Comparison of ENCODE assay signal across 1 cellular context in the genomic region with DNA sequence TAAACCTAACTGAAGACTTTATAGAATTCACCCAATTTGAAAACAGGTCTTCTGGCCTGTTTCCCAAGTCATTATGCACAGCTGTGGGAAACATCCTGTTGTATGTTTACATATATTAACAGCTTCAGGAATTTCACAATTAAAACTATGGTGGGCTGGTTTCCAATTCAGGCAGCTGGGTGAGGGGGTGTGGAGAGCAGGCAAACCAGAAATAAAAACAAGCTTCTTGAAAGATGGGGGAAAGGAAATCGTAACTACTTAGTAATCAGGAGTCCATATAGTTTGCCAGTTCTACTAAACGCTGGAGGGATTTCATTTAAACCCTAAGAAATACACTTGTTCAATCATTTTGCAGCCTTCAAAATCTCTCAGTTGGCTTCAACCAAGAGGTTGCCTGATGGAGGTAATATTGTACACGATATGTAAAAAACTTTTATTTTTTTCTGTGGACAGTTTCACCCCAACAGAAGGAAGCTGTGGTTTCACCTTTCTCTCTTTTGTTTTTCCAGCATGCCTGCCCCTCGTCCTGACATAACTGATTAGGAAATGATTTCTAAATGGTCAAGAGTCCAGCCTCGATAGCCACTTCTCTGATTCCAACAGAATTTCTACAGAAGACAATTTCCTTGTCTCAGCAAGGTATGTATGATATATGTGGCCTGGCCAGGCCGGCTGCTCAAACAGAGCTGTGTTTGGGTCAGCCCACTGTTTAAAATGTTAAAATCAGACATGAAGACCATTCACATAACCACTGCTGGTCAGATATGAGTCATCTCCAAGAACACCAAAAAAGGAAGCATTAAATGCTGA.
A peak's percentile ranks its signal among the peaks of the same experiment; 100 is the strongest.
TF ChIP-seq lines count a peak whose summit lies in the region.

No MANE protein-coding gene starts in this region.

TF ChIP-seq in GM12878, 131 proteins besides CTCF, POLR2A, EP300 and RAD21:
- TF ChIP-seq RELA (IDR thresholded peaks at IDR 0.05; ENCODE audit: borderline replicate concordance, partially characterized antibody), result no peak
- peak; percentile 62 for TF ChIP-seq RUNX3 (IDR thresholded peaks at IDR 0.05; ENCODE audit: low read length)
- no peak for TF ChIP-seq MYB (IDR thresholded peaks at IDR 0.05; ENCODE audit: borderline replicate concordance, low read depth, low read length)
- peak; percentile 58 for TF ChIP-seq JUNB (IDR thresholded peaks at IDR 0.05)
- TF ChIP-seq, protein P1, sequence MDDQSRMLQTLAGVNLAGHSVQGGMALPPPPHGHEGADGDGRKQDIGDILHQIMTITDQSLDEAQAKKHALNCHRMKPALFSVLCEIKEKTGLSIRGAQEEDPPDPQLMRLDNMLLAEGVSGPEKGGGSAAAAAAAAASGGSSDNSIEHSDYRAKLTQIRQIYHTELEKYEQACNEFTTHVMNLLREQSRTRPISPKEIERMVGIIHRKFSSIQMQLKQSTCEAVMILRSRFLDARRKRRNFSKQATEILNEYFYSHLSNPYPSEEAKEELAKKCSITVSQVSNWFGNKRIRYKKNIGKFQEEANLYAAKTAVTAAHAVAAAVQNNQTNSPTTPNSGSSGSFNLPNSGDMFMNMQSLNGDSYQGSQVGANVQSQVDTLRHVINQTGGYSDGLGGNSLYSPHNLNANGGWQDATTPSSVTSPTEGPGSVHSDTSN (IDR thresholded peaks at IDR 0.05; ENCODE audit: insufficient replicate concordance, low read depth, low read length), result no peak
- TF ChIP-seq IRF4 (IDR thresholded peaks at IDR 0.05; ENCODE audit: low read depth, low read length), result peak; percentile 56; the same call in 1 of the 2 replicates
- peak; percentile 33; the same call in 1 of the 2 replicates for TF ChIP-seq NFIC (IDR thresholded peaks at IDR 0.05; ENCODE audit: low read depth, low read length)
- TF ChIP-seq, protein P2, sequence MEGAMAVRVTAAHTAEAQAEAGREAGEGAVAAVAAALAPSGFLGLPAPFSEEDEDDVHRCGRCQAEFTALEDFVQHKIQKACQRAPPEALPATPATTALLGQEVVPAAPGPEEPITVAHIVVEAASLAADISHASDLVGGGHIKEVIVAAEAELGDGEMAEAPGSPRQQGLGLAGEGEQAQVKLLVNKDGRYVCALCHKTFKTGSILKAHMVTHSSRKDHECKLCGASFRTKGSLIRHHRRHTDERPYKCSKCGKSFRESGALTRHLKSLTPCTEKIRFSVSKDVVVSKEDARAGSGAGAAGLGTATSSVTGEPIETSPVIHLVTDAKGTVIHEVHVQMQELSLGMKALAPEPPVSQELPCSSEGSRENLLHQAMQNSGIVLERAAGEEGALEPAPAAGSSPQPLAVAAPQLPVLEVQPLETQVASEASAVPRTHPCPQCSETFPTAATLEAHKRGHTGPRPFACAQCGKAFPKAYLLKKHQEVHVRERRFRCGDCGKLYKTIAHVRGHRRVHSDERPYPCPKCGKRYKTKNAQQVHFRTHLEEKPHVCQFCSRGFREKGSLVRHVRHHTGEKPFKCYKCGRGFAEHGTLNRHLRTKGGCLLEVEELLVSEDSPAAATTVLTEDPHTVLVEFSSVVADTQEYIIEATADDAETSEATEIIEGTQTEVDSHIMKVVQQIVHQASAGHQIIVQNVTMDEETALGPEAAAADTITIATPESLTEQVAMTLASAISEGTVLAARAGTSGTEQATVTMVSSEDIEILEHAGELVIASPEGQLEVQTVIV (IDR thresholded peaks at IDR 0.05; ENCODE audit: borderline replicate concordance, partially characterized antibody), result no peak
- peak in 1 of 2 experiments; percentile 79; a peak in 1 of 4 replicates for TF ChIP-seq SRF (IDR thresholded peaks at IDR 0.05; ENCODE audit: low read depth in 2 of 2, low read length in 2 of 2)
- TF ChIP-seq, protein P3, sequence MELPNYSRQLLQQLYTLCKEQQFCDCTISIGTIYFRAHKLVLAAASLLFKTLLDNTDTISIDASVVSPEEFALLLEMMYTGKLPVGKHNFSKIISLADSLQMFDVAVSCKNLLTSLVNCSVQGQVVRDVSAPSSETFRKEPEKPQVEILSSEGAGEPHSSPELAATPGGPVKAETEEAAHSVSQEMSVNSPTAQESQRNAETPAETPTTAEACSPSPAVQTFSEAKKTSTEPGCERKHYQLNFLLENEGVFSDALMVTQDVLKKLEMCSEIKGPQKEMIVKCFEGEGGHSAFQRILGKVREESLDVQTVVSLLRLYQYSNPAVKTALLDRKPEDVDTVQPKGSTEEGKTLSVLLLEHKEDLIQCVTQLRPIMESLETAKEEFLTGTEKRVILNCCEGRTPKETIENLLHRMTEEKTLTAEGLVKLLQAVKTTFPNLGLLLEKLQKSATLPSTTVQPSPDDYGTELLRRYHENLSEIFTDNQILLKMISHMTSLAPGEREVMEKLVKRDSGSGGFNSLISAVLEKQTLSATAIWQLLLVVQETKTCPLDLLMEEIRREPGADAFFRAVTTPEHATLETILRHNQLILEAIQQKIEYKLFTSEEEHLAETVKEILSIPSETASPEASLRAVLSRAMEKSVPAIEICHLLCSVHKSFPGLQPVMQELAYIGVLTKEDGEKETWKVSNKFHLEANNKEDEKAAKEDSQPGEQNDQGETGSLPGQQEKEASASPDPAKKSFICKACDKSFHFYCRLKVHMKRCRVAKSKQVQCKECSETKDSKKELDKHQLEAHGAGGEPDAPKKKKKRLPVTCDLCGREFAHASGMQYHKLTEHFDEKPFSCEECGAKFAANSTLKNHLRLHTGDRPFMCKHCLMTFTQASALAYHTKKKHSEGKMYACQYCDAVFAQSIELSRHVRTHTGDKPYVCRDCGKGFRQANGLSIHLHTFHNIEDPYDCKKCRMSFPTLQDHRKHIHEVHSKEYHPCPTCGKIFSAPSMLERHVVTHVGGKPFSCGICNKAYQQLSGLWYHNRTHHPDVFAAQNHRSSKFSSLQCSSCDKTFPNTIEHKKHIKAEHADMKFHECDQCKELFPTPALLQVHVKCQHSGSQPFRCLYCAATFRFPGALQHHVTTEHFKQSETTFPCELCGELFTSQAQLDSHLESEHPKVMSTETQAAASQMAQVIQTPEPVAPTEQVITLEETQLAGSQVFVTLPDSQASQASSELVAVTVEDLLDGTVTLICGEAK (IDR thresholded peaks at IDR 0.05; ENCODE audit: borderline replicate concordance), result no peak
- TF ChIP-seq IKZF2 (IDR thresholded peaks at IDR 0.05), result 0 out of 4 replicates have a peak, but pooled peaks of 1 of the 2 experiments have one; percentile 18
- 0 out of 2 replicates have a peak, but pooled peaks have one; percentile 11 for TF ChIP-seq BCL11A (IDR thresholded peaks at IDR 0.05; ENCODE audit: low read depth, low read length)
- no peak for TF ChIP-seq CHD2 (IDR thresholded peaks at IDR 0.05; ENCODE audit: borderline replicate concordance, low read depth, low read length)
- no peak for TF ChIP-seq MYC (IDR thresholded peaks at IDR 0.05; ENCODE audit: insufficient read depth, insufficient read length, insufficient replicate concordance, low read length, severe bottlenecking)
- peak; percentile 22; the same call in 1 of the 2 replicates for TF ChIP-seq IKZF1 (conservative IDR thresholded peaks at IDR 0.05)
TF ChIP-seq in GM12878: peak in this region for 8.
